Comparison of ENCODE assay signal across 10 cellular contexts in genomic region chr5:37715361-37715760, GRCh38.
"Had no signal": no experiment of that assay in that cellular context is flagged by ENCODE, and none has a peak within 500 bp of the region (broad histone marks: within the 10 kb centered on the region; RNA-seq: fewer than 3 reads in every experiment).

No MANE protein-coding gene starts in this region.

- H3K4me3 Mint-ChIP-seq: activated naive CD4-positive, alpha-beta T cell treated with anti-CD3 and anti-CD28 coated beads for 36 hours had no signal

- H3K4me3 ChIP-seq: dorsolateral prefrontal cortex, tibial artery, uterus had no signal

- H3K9me3 Mint-ChIP-seq: activated naive CD4-positive, alpha-beta T cell treated with anti-CD3 and anti-CD28 coated beads for 36 hours; activated T-helper 2 cell treated with anti-CD3 and anti-CD28 coated beads, Interferon-gamma antibody, Interleukin-2, Interleukin-4, amounts not matched to agents 10 μg/mL and 5 μg/mL and 100 μg/mL, durations not matched to agents 14 hours and 24 hours and 36 hours had no signal

- DNase-seq: activated CD4-positive, alpha-beta T cell treated with anti-CD3 and anti-CD28 coated beads, Interleukin-2, amount 50 U/mL, for 1 hour; activated naive CD4-positive, alpha-beta T cell treated with anti-CD3 and anti-CD28 coated beads for 36 hours; dorsolateral prefrontal cortex; foreskin melanocyte; head of caudate nucleus; stimulated activated CD4-positive, alpha-beta T cell treated with anti-CD3 and anti-CD28 coated beads, Interleukin-2, amount 100 ng/mL, for 48 hours; stimulated activated naive CD4-positive, alpha-beta T cell; tibial artery; uterus had no signal

- H3K27ac Mint-ChIP-seq: activated naive CD4-positive, alpha-beta T cell treated with anti-CD3 and anti-CD28 coated beads for 36 hours; activated T-helper 2 cell treated with anti-CD3 and anti-CD28 coated beads, Interferon-gamma antibody, Interleukin-2, Interleukin-4, amounts not matched to agents 10 μg/mL and 5 μg/mL and 100 μg/mL, durations not matched to agents 14 hours and 24 hours and 36 hours had no signal
